15 cellular contexts compared by ENCODE assay signal in genomic region chr4:152360045-152360410, GRCh38.
DNase-seq lines count a peak whose midpoint lies in the region; ATAC-seq and TF ChIP-seq lines count a peak whose summit lies in the region.
"Had no signal": no experiment of that assay in that cellular context is flagged by ENCODE, and none has a peak within 500 bp of the region (broad histone marks: within the 10 kb centered on the region; RNA-seq: fewer than 3 reads in every experiment).

No MANE protein-coding gene starts in this region.

- H3K27me3 Mint-ChIP-seq in nephron progenitor cell (ENCODE audit: low read depth, poor library complexity): peaks cover 3% of the 10 kb centered on the region
- H3K27me3 Mint-ChIP-seq in CD14-positive monocyte (ENCODE audit: low read depth in 3 of 3): no peaks in the 10 kb centered on the region
- H3K27me3 Mint-ChIP-seq in progenitor cell of endocrine pancreas: no peaks in the 10 kb centered on the region
- H3K27me3 Mint-ChIP-seq: activated CD4-positive, alpha-beta T cell treated with anti-CD3 and anti-CD28 coated beads, Interleukin-2, amount 10 ng/mL, durations not matched to agents 24 days and 14 days had no signal

- H3K27ac Mint-ChIP-seq in nephron progenitor cell: peak overlapping the region; percentile 26
- no peak overlapping the region for H3K27ac Mint-ChIP-seq in CD14-positive monocyte
- no peak overlapping the region for H3K27ac Mint-ChIP-seq in progenitor cell of endocrine pancreas

- H3K9me3 Mint-ChIP-seq in nephron progenitor cell (no peaks in the 10 kb centered on the region), CD14-positive monocyte (peaks cover 0 to 2% (median 0%) of the 10 kb centered on the region in 7 donors), progenitor cell of endocrine pancreas (ENCODE audit: low read depth) (no peaks in the 10 kb centered on the region)
- H3K9me3 Mint-ChIP-seq: activated CD4-positive, alpha-beta T cell treated with anti-CD3 and anti-CD28 coated beads, Interleukin-2, amount 10 ng/mL, durations not matched to agents 24 days and 14 days had no signal

- H3K36me3 Mint-ChIP-seq in nephron progenitor cell (ENCODE audit: low read depth) (peaks cover 4% of the 10 kb centered on the region), CD14-positive monocyte (peaks cover 6 to 9% of the 10 kb centered on the region in 2 donors), progenitor cell of endocrine pancreas (ENCODE audit: insufficient read depth) (peaks cover 2% of the 10 kb centered on the region)

- DNase-seq in GM13976 (ENCODE audit: low spot score): peak; percentile 10
- no peak for DNase-seq in nephron progenitor cell
- DNase-seq in COR-L47 (lab: John Stamatoyannopoulos, UW): no peak
- no peak for DNase-seq in CD14-positive monocyte (ENCODE audit: low spot score)
- no peak for DNase-seq in progenitor cell of endocrine pancreas (ENCODE audit: low spot score, unreplicated experiment)
- DNase-seq: activated CD4-positive, alpha-beta T cell treated with anti-CD3 and anti-CD28 coated beads, Interleukin-2, amount 10 ng/mL, durations not matched to agents 24 days and 14 days; activated naive CD4-positive, alpha-beta T cell treated with Interleukin-2 at 50 U/mL for 16 hours; DMS79; left ventricle myocardium superior; NCI-H524 treated with DMSO at 0.1 percent for 48 hours; pancreas; substantia nigra had no signal

- in situ Hi-C loops in GM13976 (cut with MboI; ENCODE audit: low sequenced_read_pairs, unreplicated experiment): no loop called here

- H3K4me1 Mint-ChIP-seq in nephron progenitor cell: no peaks in the 10 kb centered on the region
- peaks cover 30% of the 10 kb centered on the region for H3K4me1 Mint-ChIP-seq in CD14-positive monocyte
- peaks cover 3% of the 10 kb centered on the region for H3K4me1 Mint-ChIP-seq in progenitor cell of endocrine pancreas (ENCODE audit: low read depth)

- ATAC-seq in GM21717 (IDR thresholded peaks at IDR 0.05; ENCODE audit: unreplicated experiment) (peak; percentile 37), HG03442 (IDR thresholded peaks at IDR 0.05; ENCODE audit: unreplicated experiment) (peak; percentile 45), HG03159 (IDR thresholded peaks at IDR 0.05; ENCODE audit: unreplicated experiment) (no peak)
- ATAC-seq: left ventricle myocardium superior had no signal

- no peak overlapping the region for H3K4me3 Mint-ChIP-seq in nephron progenitor cell
- H3K4me3 Mint-ChIP-seq in CD14-positive monocyte: no peak overlapping the region
- H3K4me3 Mint-ChIP-seq in progenitor cell of endocrine pancreas (ENCODE audit: low read depth): no peak overlapping the region
- H3K4me3 Mint-ChIP-seq: activated CD4-positive, alpha-beta T cell treated with anti-CD3 and anti-CD28 coated beads, Interleukin-2, amount 10 ng/mL, durations not matched to agents 24 days and 14 days had no signal

- intact Hi-C loops in CD14-positive monocyte (cut with micrococcal nuclease): no loop called here

- no peak for TF ChIP-seq CTCF in GM13976 (IDR thresholded peaks at IDR 0.05; ENCODE audit: borderline replicate concordance, control extremely low read depth, extremely low read depth, insufficient read depth, missing control alignments)
- TF ChIP-seq CTCF in nephron progenitor cell (IDR thresholded peaks at IDR 0.05): no peak
- no peak for TF ChIP-seq CTCF in CD14-positive monocyte (IDR thresholded peaks at IDR 0.05)
- no peak for TF ChIP-seq CTCF in progenitor cell of endocrine pancreas (IDR thresholded peaks at IDR 0.05; ENCODE audit: unreplicated experiment)
